22 cellular contexts compared by ENCODE assay signal in genomic region chr5:27434335-27434734, GRCh38.
"Had no signal": no experiment of that assay in that cellular context is flagged by ENCODE, and none has a peak within 500 bp of the region (broad histone marks: within the 10 kb centered on the region; RNA-seq: fewer than 3 reads in every experiment).

No MANE protein-coding gene starts in this region.

- H3K27ac ChIP-seq: adrenal gland, VCaP had no signal

- H3K27me3 Mint-ChIP-seq: activated CD4-positive, alpha-beta memory T cell treated with anti-CD3 and anti-CD28 coated beads for 36 hours; activated CD4-positive, alpha-beta T cell treated with anti-CD3 and anti-CD28 coated beads, Interleukin-2, amount 10 ng/mL, durations not matched to agents 7 days and 5 days; activated naive CD8-positive, alpha-beta T cell treated with anti-CD3 and anti-CD28 coated beads, Interleukin-2, amount 10 ng/mL, durations not matched to agents 7 days and 5 days had no signal

- H3K27ac Mint-ChIP-seq: activated CD4-positive, alpha-beta memory T cell treated with anti-CD3 and anti-CD28 coated beads for 36 hours; activated CD4-positive, alpha-beta T cell treated with anti-CD3 and anti-CD28 coated beads, Interleukin-2, amount 10 ng/mL, durations not matched to agents 7 days and 5 days; activated naive CD8-positive, alpha-beta T cell treated with anti-CD3 and anti-CD28 coated beads, Interleukin-2, amount 10 ng/mL, durations not matched to agents 7 days and 5 days; activated T-cell treated with anti-CD3 and anti-CD28 coated beads, Interleukin-2, amount 50 U/mL, for 72 hours; activated T-helper 2 cell treated with anti-CD3 and anti-CD28 coated beads, Interferon-gamma antibody, Interleukin-2, Interleukin-4, amounts not matched to agents 10 μg/mL and 5 μg/mL and 100 μg/mL, durations not matched to agents 14 hours and 24 hours and 36 hours had no signal

- H3K4me3 Mint-ChIP-seq: activated CD4-positive, alpha-beta memory T cell treated with anti-CD3 and anti-CD28 coated beads for 36 hours; activated CD4-positive, alpha-beta T cell treated with anti-CD3 and anti-CD28 coated beads, Interleukin-2, amount 10 ng/mL, durations not matched to agents 7 days and 5 days; activated naive CD8-positive, alpha-beta T cell treated with anti-CD3 and anti-CD28 coated beads, Interleukin-2, amount 10 ng/mL, durations not matched to agents 7 days and 5 days; activated T-cell treated with anti-CD3 and anti-CD28 coated beads, Interleukin-2, amount 50 U/mL, for 72 hours had no signal

- DNase-seq: activated CD4-positive, alpha-beta memory T cell treated with anti-CD3 and anti-CD28 coated beads for 36 hours; activated CD4-positive, alpha-beta T cell treated with anti-CD3 and anti-CD28 coated beads, Interleukin-2, amount 10 ng/mL, durations not matched to agents 7 days and 5 days; activated CD4-positive, CD25-positive, alpha-beta regulatory T cell; activated gamma-delta T cell treated with Interleukin-2 at 50 U/mL for 16 hours; activated naive CD4-positive, alpha-beta T cell treated with anti-CD3 and anti-CD28 coated beads, Interleukin-2, amount 50 U/mL, for 16 hours; activated naive CD8-positive, alpha-beta T cell treated with anti-CD3 and anti-CD28 coated beads, Interleukin-2, amount 10 ng/mL, durations not matched to agents 7 days and 5 days; activated T-cell treated with anti-CD3 and anti-CD28 coated beads for 4 hours; activated T-cell treated with anti-CD3 and anti-CD28 coated beads, Interleukin-2, amount 50 U/mL, for 72 hours; adrenal gland; anterior cingulate cortex; caudate nucleus; MG63; NCI-H187; NCI-H2081; NCI-H2171 treated with DMSO at 0.1 percent for 48 hours; NCI-H510A; NCI-H526 treated with DMSO at 0.1 percent for 48 hours; SIG-M5; T-helper 2 cell; T1000 had no signal

- H3K36me3 Mint-ChIP-seq: activated CD4-positive, alpha-beta memory T cell treated with anti-CD3 and anti-CD28 coated beads for 36 hours; activated naive CD8-positive, alpha-beta T cell treated with anti-CD3 and anti-CD28 coated beads, Interleukin-2, amount 10 ng/mL, durations not matched to agents 7 days and 5 days had no signal

- H3K9me3 ChIP-seq: adrenal gland, MG63 had no signal

- ATAC-seq: activated T-cell treated with anti-CD3 and anti-CD28 coated beads, Interleukin-2, amount 50 U/mL, for 72 hours had no signal

- H3K4me1 Mint-ChIP-seq: activated CD4-positive, alpha-beta T cell treated with anti-CD3 and anti-CD28 coated beads, Interleukin-2, amount 10 ng/mL, durations not matched to agents 7 days and 5 days; activated naive CD8-positive, alpha-beta T cell treated with anti-CD3 and anti-CD28 coated beads, Interleukin-2, amount 10 ng/mL, durations not matched to agents 7 days and 5 days had no signal
